8 cellular contexts compared by ENCODE assay signal in the genomic region with DNA sequence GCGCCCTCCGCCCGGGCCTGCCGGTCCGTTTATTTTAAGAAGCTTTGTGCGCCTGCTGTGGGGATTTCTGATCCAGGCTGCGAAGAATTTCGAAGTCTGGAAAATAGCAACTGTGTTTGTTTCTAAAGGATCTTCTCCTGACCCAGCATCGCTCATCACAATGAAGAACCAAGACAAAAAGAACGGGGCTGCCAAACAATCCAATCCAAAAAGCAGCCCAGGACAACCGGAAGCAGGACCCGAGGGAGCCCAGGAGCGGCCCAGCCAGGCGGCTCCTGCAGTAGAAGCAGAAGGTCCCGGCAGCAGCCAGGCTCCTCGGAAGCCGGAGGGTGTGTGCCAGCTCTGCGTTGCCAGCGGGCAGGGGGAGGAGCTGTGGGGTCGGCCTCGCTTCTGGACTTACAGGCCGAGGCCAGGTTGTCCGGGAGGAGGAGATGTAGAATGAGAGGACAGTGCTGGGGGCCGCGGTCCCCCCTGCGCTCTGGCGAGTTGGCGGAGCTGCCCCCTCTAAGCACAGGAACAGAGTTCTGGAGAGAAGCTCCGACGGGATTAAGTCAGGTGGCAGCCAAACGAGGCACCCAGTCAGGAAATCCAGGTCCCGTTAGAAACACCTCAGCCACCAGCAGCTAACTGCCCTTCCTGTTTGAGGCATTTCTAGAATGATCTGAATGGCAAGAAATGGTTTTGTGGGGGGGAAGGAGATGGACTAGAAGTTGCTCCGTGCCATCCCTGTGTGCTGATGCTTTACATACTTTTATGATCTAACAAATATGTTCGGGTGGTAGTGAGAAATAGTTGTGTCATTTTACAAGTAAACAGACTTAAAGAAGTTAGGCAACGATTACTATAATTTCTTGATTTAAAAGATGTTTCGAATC. TPM values are rescaled to one million over a fixed set of nuclear protein-coding genes. Genes with fewer than 3 reads are reported as not detected.
DNase-seq lines count a peak whose midpoint lies in the region; ATAC-seq, FAIRE-seq and TF ChIP-seq lines count a peak whose summit lies in the region.

No MANE protein-coding gene starts in this region.

- dilution Hi-C loops in keratinocyte (cut with MboI; ENCODE audit: extremely low pct_ligation_motif_present, low sequenced_read_pairs) = no loop called here

- H3K4me3 Mint-ChIP-seq in T-cell = peak overlapping the region; percentile 87 to 93 (median 90)

- peaks cover 44% of the 10 kb centered on the region for H3K79me2 ChIP-seq in keratinocyte (ENCODE audit: control insufficient read depth, insufficient read depth, low read length)

- H3K27ac Mint-ChIP-seq in T-cell = peak overlapping the region; percentile 58 to 80

- peaks cover 44 to 46% (median 45%) of the 10 kb centered on the region in 3 donors for H3K4me1 Mint-ChIP-seq in T-cell

- H3K27me3 ChIP-seq in keratinocyte (ENCODE audit: control insufficient read depth, extremely low read depth, insufficient read depth, low read length) = no peaks in the 10 kb centered on the region

- no peak for ATAC-seq in T-cell (replicated peaks in 1 of 4)
- ATAC-seq in GM19351 (IDR thresholded peaks at IDR 0.05; ENCODE audit: unreplicated experiment) = no peak

- peaks cover 28% of the 10 kb centered on the region for H3K36me3 Mint-ChIP-seq in T-cell

- CTCF ChIA-PET in HEK293 (lab: Yijun Ruan, JAX) = interaction anchor here (0.7 to 1.6 kb wide), 2 partner anchors 21 to 107 kb away, joined by 3 to 5 read pairs; a partner anchor contains a TSS
- CTCF ChIA-PET in T-cell (lab: Charles Lee) = no interaction called here

- H4K20me1 ChIP-seq in keratinocyte (ENCODE audit: control insufficient read depth, extremely low read depth, insufficient read depth, low read length) = no peaks in the 10 kb centered on the region

- DNase-seq in COR-L47 (lab: John Stamatoyannopoulos, UW) = peak; percentile 16
- DNase-seq in T-cell = peak in 10 of 34 experiments; percentile 2 to 27 (median 16)
- DNase-seq in caudate nucleus (lab: John Stamatoyannopoulos, UW) = peak in 26 of 61 donors; percentile 5 to 65 (median 42)
- no peak for DNase-seq in keratinocyte (ENCODE audit: low read depth, low spot score)
- peak; percentile 10 to 21 for DNase-seq in stimulated activated CD4-positive, alpha-beta T cell treated with anti-CD3 and anti-CD28 coated beads, Interleukin-15, amount 100 ng/mL, for 48 hours (ENCODE audit: low read depth in 2 of 2)
- DNase-seq in NCI-H2196 (lab: John Stamatoyannopoulos, UW; ENCODE audit: unreplicated experiment) = no peak

- peaks cover 6% of the 10 kb centered on the region; the same call in 1 of the 2 replicates for H3K4me1 ChIP-seq in HEK293 (ENCODE audit: control insufficient read depth, insufficient read depth, low read length)
- H3K4me1 ChIP-seq in keratinocyte (ENCODE audit: control insufficient read depth, extremely low read depth, insufficient read depth, low read length) = peaks cover 19% of the 10 kb centered on the region

- peak overlapping the region; percentile 75 for H3K4me3 ChIP-seq in HEK293 (ENCODE audit: low read depth, low read length)
- peak overlapping the region; percentile 47 to 95 (median 70) for H3K4me3 ChIP-seq in keratinocyte (ENCODE audit: control insufficient read depth in 2 of 3, extremely low read depth in 1 of 3, insufficient read depth in 2 of 3, low read depth in 1 of 3, low read length in 3 of 3)

- no peaks in the 10 kb centered on the region for H3K9me3 ChIP-seq in HEK293 (ENCODE audit: control insufficient read depth, insufficient read depth, low read depth, low read length)
- H3K9me3 ChIP-seq in keratinocyte (ENCODE audit: control insufficient read depth, low read depth, low read length) = no peaks in the 10 kb centered on the region

- H3K4me2 ChIP-seq in keratinocyte (ENCODE audit: control insufficient read depth, extremely low read depth, insufficient read depth, low read depth, low read length) = peak overlapping the region; percentile 87

- H3K27ac ChIP-seq in HEK293 (ENCODE audit: extremely low read depth, low read depth, low read length) = peak overlapping the region; percentile 76
- peak overlapping the region; percentile 88 for H3K27ac ChIP-seq in caudate nucleus (ENCODE audit: low read depth, low read length)
- peak overlapping the region; percentile 90 for H3K27ac ChIP-seq in keratinocyte (ENCODE audit: control insufficient read depth, insufficient read depth, low read length)

- no peaks in the 10 kb centered on the region for H3K27me3 Mint-ChIP-seq in T-cell

- peak overlapping the region; percentile 90 for H3K9ac ChIP-seq in keratinocyte (ENCODE audit: control insufficient read depth, extremely low read depth, insufficient read depth, low read length)

- no peaks in the 10 kb centered on the region for H3K9me3 Mint-ChIP-seq in T-cell

- H2AFZ ChIP-seq in keratinocyte (ENCODE audit: control insufficient read depth, low read length) = peak overlapping the region; percentile 37

- peaks cover 24 to 43% of the 10 kb centered on the region in 2 experiments for H3K36me3 ChIP-seq in HEK293 (ENCODE audit: control insufficient read depth in 2 of 2, insufficient read depth in 1 of 2, low read length in 2 of 2)
- H3K36me3 ChIP-seq in keratinocyte (ENCODE audit: control insufficient read depth in 2 of 2, extremely low read depth in 1 of 2, insufficient read depth in 2 of 2, low read length in 2 of 2) = peaks cover 10 to 31% of the 10 kb centered on the region in 2 experiments

- FAIRE-seq in keratinocyte (lab: Jason Lieb, UNC) = no peak

- peaks cover 3% of the 10 kb centered on the region for H3K9me1 ChIP-seq in keratinocyte (ENCODE audit: control insufficient read depth, extremely low read depth, insufficient read depth, low read length)

- POLR2A ChIA-PET in HEK293 (lab: Yijun Ruan, JAX) = interaction anchor here (0.6 to 2.7 kb wide), 11 partner anchors 12 to 214 kb away, joined by 3 to 26 read pairs (median 8); a partner anchor contains a TSS
- POLR2A ChIA-PET in T-cell (lab: Charles Lee) = interaction anchor here in 1 of 2 donors (0.6 kb wide), 1 partner anchor 209 kb away, joined by 3 read pairs; no protein-coding TSS in a partner anchor

- no peak for TF ChIP-seq CTCF in HEK293 (tag by site-specific recombination; IDR thresholded peaks at IDR 0.05)
- TF ChIP-seq CTCF in keratinocyte (optimal IDR thresholded peaks at IDR 0.05 in 1 of 3, IDR thresholded peaks at IDR 0.05 in 1 of 3, conservative IDR thresholded peaks at IDR 0.05 in 1 of 3; ENCODE audit: extremely low read depth in 1 of 3, insufficient read depth in 2 of 3, low read length in 3 of 3) = no peak

TF ChIP-seq in HEK293, 187 proteins besides CTCF, POLR2A, EP300 and RAD21 (continues in another document):
- TF ChIP-seq ZNF2 (tag by site-specific recombination; IDR thresholded peaks at IDR 0.05) = no peak
- no peak for TF ChIP-seq KLF16 (tag by site-specific recombination; IDR thresholded peaks at IDR 0.05)
- TF ChIP-seq ZNF394 (tag by site-specific recombination; IDR thresholded peaks at IDR 0.05; ENCODE audit: borderline replicate concordance) = peak; percentile 15; the same call in 1 of the 2 replicates
- TF ChIP-seq GLIS2 (tag by site-specific recombination; IDR thresholded peaks at IDR 0.05) = peak; percentile 52

RNA-seq across cellular contexts. Expression of a gene that starts 0.9 kb away (rescaled TPM):
- 10 to 100 TPM; 25.3 to 47.7 (median 43.8) TPM for total RNA-seq in T-cell
- 17.1 to 35.8 TPM (median 20.0 TPM) in 3 replicates for polyA plus RNA-seq in keratinocyte
- polyA plus RNA-seq in keratinocyte (2011; ENCODE audit: low read depth) = 13.2 TPM
- 18.6 and 22.9 TPM in 2 replicates for polyA plus RNA-seq in keratinocyte (2011; cell fraction: cytosol; rRNA removed)
- polyA plus RNA-seq in keratinocyte (2011; cell fraction: nucleus; rRNA removed) = 52.0 and 54.8 TPM in 2 replicates
- polyA plus RNA-seq in keratinocyte (2012; ENCODE audit: low replicate concordance) = 18.5 and 27.6 TPM in 2 replicates
- 26.3 to 43.0 TPM (median 36.3 TPM) in 3 replicates for polyA minus RNA-seq in keratinocyte
- 18.4 TPM for polyA minus RNA-seq in keratinocyte (2011; cell fraction: cytosol; rRNA and poly(A)+ RNA removed)
- polyA minus RNA-seq in keratinocyte (2011; cell fraction: nucleus; rRNA and poly(A)+ RNA removed) = 21.3 and 34.5 TPM in 2 replicates

RNA-seq across cellular contexts. Expression of a gene that starts 20.0 kb away (rescaled TPM):
- 1 to 10 TPM; 6.5 to 9.0 (median 6.8) TPM for total RNA-seq in T-cell
- 3.6 to 4.5 TPM (median 3.8 TPM) in 3 replicates for polyA plus RNA-seq in keratinocyte
- polyA plus RNA-seq in keratinocyte (2011; ENCODE audit: low read depth) = 0.74 TPM
- polyA plus RNA-seq in keratinocyte (2011; cell fraction: cytosol; rRNA removed) = 1.8 and 4.2 TPM in 2 replicates
- 1.6 and 1.8 TPM in 2 replicates for polyA plus RNA-seq in keratinocyte (2011; cell fraction: nucleus; rRNA removed)
- 4.4 and 7.5 TPM in 2 replicates for polyA plus RNA-seq in keratinocyte (2012; ENCODE audit: low replicate concordance)
- 1.0 to 2.3 TPM (median 1.2 TPM) in 3 replicates for polyA minus RNA-seq in keratinocyte
- 2.3 TPM for polyA minus RNA-seq in keratinocyte (2011; cell fraction: cytosol; rRNA and poly(A)+ RNA removed)
- 0.95 and 1.7 TPM in 2 replicates for polyA minus RNA-seq in keratinocyte (2011; cell fraction: nucleus; rRNA and poly(A)+ RNA removed)

RNA-seq across cellular contexts. Expression of a gene that starts 25.0 kb away (rescaled TPM):
- 1 to 10 TPM; 1.3 to 3.6 (median 2.3) TPM for total RNA-seq in T-cell
- polyA plus RNA-seq in keratinocyte = 1.2 to 2.3 TPM (median 1.5 TPM) in 3 replicates
- 1.1 TPM for polyA plus RNA-seq in keratinocyte (2011; ENCODE audit: low read depth)
- polyA plus RNA-seq in keratinocyte (2011; cell fraction: cytosol; rRNA removed) = 0.89 and 0.90 TPM in 2 replicates
- polyA plus RNA-seq in keratinocyte (2011; cell fraction: nucleus; rRNA removed) = 1.2 and 1.3 TPM in 2 replicates
- polyA plus RNA-seq in keratinocyte (2012; ENCODE audit: low replicate concordance) = 1.7 TPM in 2 replicates
- polyA minus RNA-seq in keratinocyte = 0.59 to 2.0 TPM (median 0.75 TPM) in 3 replicates
- not detected for polyA minus RNA-seq in keratinocyte (2011; cell fraction: cytosol; rRNA and poly(A)+ RNA removed)
- 0.62 and 0.63 TPM in 2 replicates for polyA minus RNA-seq in keratinocyte (2011; cell fraction: nucleus; rRNA and poly(A)+ RNA removed)

RNA-seq across cellular contexts. Expression of a gene that starts 28.5 kb away (rescaled TPM):
- under 1 TPM in 1 of 5 donors, not detected in 4; 0.18 TPM for total RNA-seq in T-cell
- polyA plus RNA-seq in keratinocyte = not detected in 3 replicates
- polyA plus RNA-seq in keratinocyte (2011; ENCODE audit: low read depth) = not detected
- not detected in 2 replicates for polyA plus RNA-seq in keratinocyte (2011; cell fraction: cytosol; rRNA removed)
- not detected in 2 replicates for polyA plus RNA-seq in keratinocyte (2011; cell fraction: nucleus; rRNA removed)
- not detected in 2 replicates for polyA plus RNA-seq in keratinocyte (2012; ENCODE audit: low replicate concordance)
- polyA minus RNA-seq in keratinocyte = not detected in 3 replicates
- polyA minus RNA-seq in keratinocyte (2011; cell fraction: cytosol; rRNA and poly(A)+ RNA removed) = not detected
- polyA minus RNA-seq in keratinocyte (2011; cell fraction: nucleus; rRNA and poly(A)+ RNA removed) = not detected in 2 replicates

RNA-seq across cellular contexts. Expression of a gene that starts 41.7 kb away (rescaled TPM):
- total RNA-seq in T-cell = 10 to 100 TPM; 14.0 to 29.6 (median 26.0) TPM
- 14.4 to 20.1 TPM (median 16.9 TPM) in 3 replicates for polyA plus RNA-seq in keratinocyte
- 5.4 TPM for polyA plus RNA-seq in keratinocyte (2011; ENCODE audit: low read depth)
- 10.2 and 12.5 TPM in 2 replicates for polyA plus RNA-seq in keratinocyte (2011; cell fraction: cytosol; rRNA removed)
- 49.0 and 52.4 TPM in 2 replicates for polyA plus RNA-seq in keratinocyte (2011; cell fraction: nucleus; rRNA removed)
- polyA plus RNA-seq in keratinocyte (2012; ENCODE audit: low replicate concordance) = 8.1 and 16.7 TPM in 2 replicates
- 15.2 to 20.5 TPM (median 19.9 TPM) in 3 replicates for polyA minus RNA-seq in keratinocyte
- 4.2 TPM for polyA minus RNA-seq in keratinocyte (2011; cell fraction: cytosol; rRNA and poly(A)+ RNA removed)
- polyA minus RNA-seq in keratinocyte (2011; cell fraction: nucleus; rRNA and poly(A)+ RNA removed) = 16.4 and 17.4 TPM in 2 replicates

Comparison
In these comparisons a context has a peak if more than half of its experiments do, and no peak if none do; other contexts are left out.
1. DNase-seq: peak in COR-L47 (single experiment) and stimulated activated CD4-positive, alpha-beta T cell treated with anti-CD3 and anti-CD28 coated beads, Interleukin-15, amount 100 ng/mL, for 48 hours (2 of 2); none in keratinocyte (single experiment) and NCI-H2196 (single experiment).
2. Peak in every context shown above with its lines, with median percentiles within 50 percentile points of each other: H3K27ac ChIP-seq.